16 cellular contexts compared by ENCODE assay signal in genomic region chr17:72219136-72219823, GRCh38.
DNase-seq lines count a peak whose midpoint lies in the region; ATAC-seq and TF ChIP-seq lines count a peak whose summit lies in the region.
"Had no signal": no experiment of that assay in that cellular context is flagged by ENCODE, and none has a peak within 500 bp of the region (broad histone marks: within the 10 kb centered on the region; RNA-seq: fewer than 3 reads in every experiment).

No MANE protein-coding gene starts in this region.

- BruUV-seq in mammary epithelial cell (replicated peaks; lab: Mats Ljungman, UMichigan), result no TSS peak

- no peak overlapping the region for H3K27ac ChIP-seq in left ventricle myocardium inferior (replicated peaks)
- peak overlapping the region; percentile 74 for H3K27ac ChIP-seq in ectodermal cell (ENCODE audit: insufficient read depth, low read depth, low read length, poor library complexity, severe bottlenecking)
- no peak overlapping the region for H3K27ac ChIP-seq in mammary epithelial cell (ENCODE audit: insufficient read depth, low read depth, low read length)
- H3K27ac ChIP-seq: neutrophil had no signal

- CTCF ChIA-PET in mammary epithelial cell (lab: Charles Lee; ENCODE audit: low non-redundant PET), result no interaction called here

- DNase-seq in left ventricle myocardium inferior (no peak), Right ventricle myocardium inferior (ENCODE audit: missing footprints) (no peak), mesothelial cell of epicardium (ENCODE audit: low spot score in 2 of 2, unreplicated experiment in 2 of 2) (no peak), type B pancreatic cell (ENCODE audit: extremely low spot score, unreplicated experiment) (no peak), germinal center (ENCODE audit: low spot score) (no peak), mammary epithelial cell (no peak)
- DNase-seq in stimulated activated CD4-positive, alpha-beta T cell treated with anti-CD3 and anti-CD28 coated beads, Interleukin-2, amount 100 ng/mL, for 24 hours, result no peak
- DNase-seq: ACHN; activated CD4-positive, alpha-beta T cell treated with anti-CD3 and anti-CD28 coated beads, Interleukin-2, amount 50 U/mL, for 1 hour; anterior cingulate cortex; effector memory CD4-positive, alpha-beta T cell; left colon; NCI-H1105 treated with DMSO at 0.1 percent for 48 hours; RPMI8226 had no signal

- H3K36me3 Mint-ChIP-seq in mesothelial cell of epicardium (no peaks in the 10 kb centered on the region), type B pancreatic cell (no peaks in the 10 kb centered on the region)

- no peak overlapping the region for H3K27ac Mint-ChIP-seq in mesothelial cell of epicardium
- no peak overlapping the region for H3K27ac Mint-ChIP-seq in type B pancreatic cell

- H3K9ac ChIP-seq in mammary epithelial cell (ENCODE audit: insufficient read depth, low read length), result no peak overlapping the region

- in situ Hi-C loops in mammary epithelial cell (cut with MboI; ENCODE audit: low sequenced_read_pairs in 2 of 2), result no loop called here

- TF ChIP-seq CTCF in left ventricle myocardium inferior (IDR thresholded peaks at IDR 0.05; ENCODE audit: borderline replicate concordance), result no peak
- no peak for TF ChIP-seq CTCF in mesothelial cell of epicardium (IDR thresholded peaks at IDR 0.05; ENCODE audit: unreplicated experiment)
- TF ChIP-seq CTCF in type B pancreatic cell (conservative IDR thresholded peaks at IDR 0.05), result no peak
- TF ChIP-seq CTCF in mammary epithelial cell (conservative IDR thresholded peaks at IDR 0.05 in 1 of 2, IDR thresholded peaks at IDR 0.05 in 1 of 2; ENCODE audit: extremely low read depth in 1 of 2, insufficient read depth in 1 of 2, low read depth in 1 of 2, low read length in 2 of 2), result no peak

- 2 to 5% methylated on average over 23 of the region's 23 CpGs for WGBS in ectodermal cell, 2 experiments
- WGBS in mammary epithelial cell (ENCODE audit: low coverage, missing lambda C conversion rate), result 22% methylated on average over 4 of the region's 23 CpGs

- H3K4me1 Mint-ChIP-seq in mesothelial cell of epicardium, result peaks cover 13% of the 10 kb centered on the region
- H3K4me1 Mint-ChIP-seq in type B pancreatic cell (ENCODE audit: unreplicated experiment), result peaks cover 10% of the 10 kb centered on the region

- peak overlapping the region; percentile 32 for H3K4me3 ChIP-seq in left ventricle myocardium inferior
- H3K4me3 ChIP-seq in ectodermal cell (ENCODE audit: insufficient read depth, low read depth, low read length), result peak overlapping the region; percentile 31
- no peak overlapping the region for H3K4me3 ChIP-seq in mammary epithelial cell (replicated peaks in 1 of 3; ENCODE audit: insufficient read depth in 1 of 3, low read depth in 2 of 3, low read length in 3 of 3)

- ATAC-seq in Right ventricle myocardium inferior, result no peak
- ATAC-seq: left colon had no signal

- peak overlapping the region; percentile 69 for H3K4me3 Mint-ChIP-seq in mesothelial cell of epicardium
- H3K4me3 Mint-ChIP-seq in type B pancreatic cell, result peak overlapping the region; percentile 83

- H3K79me2 ChIP-seq in mammary epithelial cell (ENCODE audit: insufficient read depth, low read length), result no peaks in the 10 kb centered on the region

- H3K4me1 ChIP-seq in left ventricle myocardium inferior (peaks cover 14% of the 10 kb centered on the region), ectodermal cell (ENCODE audit: control insufficient read depth, insufficient read depth, low read length) (peaks cover 18% of the 10 kb centered on the region), mammary epithelial cell (ENCODE audit: insufficient read depth, low read length) (no peaks in the 10 kb centered on the region)

- peaks cover 4% of the 10 kb centered on the region for H3K9me3 ChIP-seq in left ventricle myocardium inferior (replicated peaks)
- no peaks in the 10 kb centered on the region for H3K9me3 ChIP-seq in ectodermal cell (ENCODE audit: control insufficient read depth, low read length)
- no peaks in the 10 kb centered on the region for H3K9me3 ChIP-seq in mammary epithelial cell (replicated peaks; ENCODE audit: insufficient read depth, low read length)
- H3K9me3 ChIP-seq: neutrophil had no signal

- H4K20me1 ChIP-seq in mammary epithelial cell (ENCODE audit: insufficient read depth, low read length), result no peaks in the 10 kb centered on the region

- dilution Hi-C loops in mammary epithelial cell (cut with HindIII; ENCODE audit: low sequenced_read_pairs), result no loop called here

- H3K9me3 Mint-ChIP-seq in mesothelial cell of epicardium (no peaks in the 10 kb centered on the region), type B pancreatic cell (no peaks in the 10 kb centered on the region)

- peaks cover 80% of the 10 kb centered on the region for H3K27me3 ChIP-seq in left ventricle myocardium inferior (ENCODE audit: low read depth)
- H3K27me3 ChIP-seq in ectodermal cell (ENCODE audit: control insufficient read depth, insufficient read depth, low read length, poor library complexity, severe bottlenecking), result peaks cover 21% of the 10 kb centered on the region
- H3K27me3 ChIP-seq in mammary epithelial cell (ENCODE audit: insufficient read depth, low read length), result peaks cover 26% of the 10 kb centered on the region

- H2AFZ ChIP-seq in mammary epithelial cell (ENCODE audit: low read depth, low read length), result no peak overlapping the region

- H3K36me3 ChIP-seq in left ventricle myocardium inferior (no peaks in the 10 kb centered on the region), ectodermal cell (ENCODE audit: control insufficient read depth, insufficient read depth, low read length) (no peaks in the 10 kb centered on the region), mammary epithelial cell (ENCODE audit: insufficient read depth, low read length) (no peaks in the 10 kb centered on the region)
- H3K36me3 ChIP-seq: neutrophil had no signal

- H3K27me3 Mint-ChIP-seq in mesothelial cell of epicardium (ENCODE audit: low read depth), result peaks cover 49% of the 10 kb centered on the region
- H3K27me3 Mint-ChIP-seq in type B pancreatic cell, result peaks cover 64% of the 10 kb centered on the region

- intact Hi-C loops in left ventricle myocardium inferior (cut with micrococcal nuclease), result no loop called here
- intact Hi-C loops in Right ventricle myocardium inferior (cut with DNase I), result no loop called here
- intact Hi-C loops in mammary epithelial cell (cut with micrococcal nuclease), result no loop called here

- H3K4me2 ChIP-seq in mammary epithelial cell (ENCODE audit: insufficient read depth, low read depth, low read length), result no peak overlapping the region

Comparison
In these comparisons a context has a peak if more than half of its experiments do, and no peak if none do; other contexts are left out.
1. H3K4me3 ChIP-seq: peak in left ventricle myocardium inferior (single experiment) and ectodermal cell (single experiment); none in mammary epithelial cell (0 of 3).